In the genomic region with DNA sequence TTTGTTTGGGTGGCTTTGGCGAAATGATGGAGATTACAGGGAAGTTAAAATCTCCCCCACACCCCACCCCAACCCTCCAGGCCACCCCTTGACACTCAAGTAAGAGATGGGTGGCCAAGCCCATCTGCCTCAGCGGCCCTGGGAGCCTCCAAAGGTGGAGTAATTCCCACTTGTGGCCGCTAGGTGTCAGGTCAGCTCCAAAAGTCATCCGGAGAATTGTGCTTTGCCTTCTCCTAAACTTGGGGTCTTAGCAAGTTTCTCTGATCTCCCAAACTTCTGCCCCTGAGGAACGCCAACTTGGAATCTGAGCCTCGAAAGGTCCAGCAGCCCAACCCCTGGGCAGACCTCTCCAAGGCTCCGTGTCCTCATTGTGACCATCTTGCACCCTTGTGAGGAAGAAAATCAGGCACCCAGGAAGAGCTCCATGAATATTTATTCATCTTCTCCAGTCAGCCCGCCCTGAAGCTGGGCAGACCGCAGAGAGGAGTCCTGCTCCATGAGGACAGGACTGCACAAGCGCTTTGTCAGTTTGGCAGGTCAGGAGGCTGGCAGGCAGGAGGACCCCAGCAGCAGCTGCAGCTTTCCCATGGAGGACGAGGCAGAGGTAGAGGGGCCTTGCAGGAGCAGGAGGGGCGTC, we compare ENCODE assay signal across 8 cellular contexts. TPM values are rescaled to one million over a fixed set of nuclear protein-coding genes. Genes with fewer than 3 reads are reported as not detected.
DNase-seq lines count a peak whose midpoint lies in the region; ATAC-seq lines count a peak whose summit lies in the region.

No MANE protein-coding gene starts in this region.

- no peak overlapping the region for H2BK15ac ChIP-seq in mesenchymal stem cell (ENCODE audit: low read depth, poor library complexity, severe bottlenecking)

- no peak overlapping the region for H4K91ac ChIP-seq in mesenchymal stem cell (ENCODE audit: low read length)

- H2BK120ac ChIP-seq in mesenchymal stem cell (ENCODE audit: low read depth, low read length) = no peak overlapping the region

- H3K27ac ChIP-seq in mesenchymal stem cell (ENCODE audit: low read length, poor library complexity, severe bottlenecking) = no peak overlapping the region

- H3K9me3 ChIP-seq in mesenchymal stem cell (ENCODE audit: control insufficient read depth, low read length) = no peaks in the 10 kb centered on the region

- H3K4me3 ChIP-seq in mesenchymal stem cell (ENCODE audit: insufficient read depth in 1 of 2, low read depth in 1 of 2, low read length in 2 of 2) = no peak overlapping the region

- no peak overlapping the region for H3K23ac ChIP-seq in mesenchymal stem cell (ENCODE audit: low read length in 2 of 2)

- no peak overlapping the region for H3K4me2 ChIP-seq in mesenchymal stem cell (ENCODE audit: low read length, poor library complexity, severe bottlenecking)

- 45% methylated on average over 11 of the region's 12 CpGs for WGBS in mesenchymal stem cell

- H2BK5ac ChIP-seq in mesenchymal stem cell (ENCODE audit: low read depth, low read length, poor library complexity, severe bottlenecking) = no peak overlapping the region

- peaks cover 13 to 43% of the 10 kb centered on the region in 2 experiments for H3K27me3 ChIP-seq in mesenchymal stem cell (ENCODE audit: control insufficient read depth in 1 of 2, insufficient read depth in 1 of 2, low read length in 2 of 2)

- no peaks in the 10 kb centered on the region for H3K36me3 ChIP-seq in mesenchymal stem cell (ENCODE audit: control insufficient read depth in 1 of 2, insufficient read depth in 2 of 2, low read depth in 1 of 2, low read length in 2 of 2)

- H4K8ac ChIP-seq in mesenchymal stem cell (ENCODE audit: low read length) = no peak overlapping the region

- no peaks in the 10 kb centered on the region for H3K79me1 ChIP-seq in mesenchymal stem cell (replicated peaks; ENCODE audit: low read length, poor library complexity, severe bottlenecking)

- H3K18ac ChIP-seq in mesenchymal stem cell (ENCODE audit: low read depth in 1 of 2, low read length in 2 of 2) = no peak overlapping the region

- no peak overlapping the region for H2AK5ac ChIP-seq in mesenchymal stem cell (ENCODE audit: low read length, severe bottlenecking)

- H3K4ac ChIP-seq in mesenchymal stem cell (ENCODE audit: low read depth in 1 of 2, low read length in 2 of 2) = no peak overlapping the region

- H3K9ac ChIP-seq in mesenchymal stem cell (ENCODE audit: low read length) = no peak overlapping the region

- no peaks in the 10 kb centered on the region for H3K4me1 ChIP-seq in mesenchymal stem cell (ENCODE audit: control insufficient read depth, insufficient read depth, low read depth, low read length)

- H2AFZ ChIP-seq in mesenchymal stem cell (ENCODE audit: low read depth, low read length) = peak overlapping the region; percentile 0

- no peak for ATAC-seq in HG02763 (IDR thresholded peaks at IDR 0.05; ENCODE audit: unreplicated experiment)

- no peak overlapping the region for H2BK12ac ChIP-seq in mesenchymal stem cell (ENCODE audit: low read length in 2 of 2)

- peak; percentile 10 for DNase-seq in NK-92 treated with Interleukin-12 subunit alpha and Interleukin-12 subunit beta, amount 100 ng/mL, for 24 hours (lab: John Stamatoyannopoulos, UW)
- DNase-seq in NK-92 (lab: John Stamatoyannopoulos, UW; ENCODE audit: unreplicated experiment) (no peak), NCI-H2171 (lab: John Stamatoyannopoulos, UW) (peak; percentile 46), dermis blood vessel endothelial cell (peak; percentile 70), mesenchymal stem cell (peak; percentile 50)
- DNase-seq in activated CD4-positive, alpha-beta T cell treated with anti-CD3 and anti-CD28 coated beads, Interleukin-2, amount 50 U/mL, for 1 hour = peak; percentile 68
- DNase-seq in stimulated activated CD8-positive, alpha-beta memory T cell treated with anti-CD3 and anti-CD28 coated beads, Interleukin-4, amount 100 ng/mL, for 1 hour (ENCODE audit: low read depth in 2 of 2, low spot score in 1 of 2) = peak; percentile 36 to 49

- H3K14ac ChIP-seq in mesenchymal stem cell (ENCODE audit: low read length in 2 of 2) = no peak overlapping the region

RNA-seq across cellular contexts. Expression of a gene that starts 46.7 kb away (rescaled TPM):
- total RNA-seq in dermis blood vessel endothelial cell = not detected in 2 replicates
- polyA plus RNA-seq in mesenchymal stem cell (2013, experiment 1 of 2) = not detected
- not detected for polyA plus RNA-seq in mesenchymal stem cell (2013, experiment 2 of 2)
